Comparison of ENCODE assay signal across 27 cellular contexts in the genomic region with DNA sequence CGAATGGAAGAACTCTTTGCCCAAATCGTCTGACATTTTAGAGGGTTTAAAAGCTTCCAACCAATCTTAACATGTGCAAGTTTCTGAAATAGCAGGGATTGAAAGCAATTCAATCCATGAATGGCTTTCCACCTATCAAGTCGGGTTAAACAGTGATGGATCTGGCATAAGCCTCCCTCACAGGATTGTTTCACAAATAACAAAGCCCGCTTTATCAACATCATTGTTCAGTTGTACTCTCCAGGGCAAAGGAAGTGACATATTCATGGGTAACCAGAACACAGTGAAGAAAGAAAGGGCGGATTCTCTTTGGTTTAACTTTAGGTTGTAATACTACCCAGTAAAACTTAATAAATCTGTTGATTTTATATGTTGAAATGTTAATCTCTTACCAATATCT.
DNase-seq lines count a peak whose midpoint lies in the region; FAIRE-seq and TF ChIP-seq lines count a peak whose summit lies in the region.
"Had no signal": no experiment of that assay in that cellular context is flagged by ENCODE, and none has a peak within 500 bp of the region (broad histone marks: within the 10 kb centered on the region; RNA-seq: fewer than 3 reads in every experiment).

No MANE protein-coding gene starts in this region.

- no peak for TF ChIP-seq POLR2A in GM12891 (IDR thresholded peaks at IDR 0.05; ENCODE audit: low read depth, low read length)

- no peak overlapping the region for H3K27ac ChIP-seq in Karpas-422 (ENCODE audit: low read length)
- H3K27ac ChIP-seq: 22Rv1, SJCRH30 had no signal

- H3K4me2 ChIP-seq in Karpas-422 (ENCODE audit: low read depth, low read length, poor library complexity, severe bottlenecking): no peak overlapping the region

- H3K79me2 ChIP-seq in Karpas-422 (ENCODE audit: low read length): no peaks in the 10 kb centered on the region

- H3K4me1 ChIP-seq in Karpas-422 (ENCODE audit: low read length): no peaks in the 10 kb centered on the region
- H3K4me1 ChIP-seq: BE2C, HAP-1, SJCRH30 had no signal

- no peaks in the 10 kb centered on the region for H4K20me1 ChIP-seq in Karpas-422 (ENCODE audit: insufficient read depth, low read depth, low read length)

- no peak overlapping the region for H3K4me3 ChIP-seq in Karpas-422 (ENCODE audit: low read length)
- H3K4me3 ChIP-seq: HAP-1, SJCRH30 had no signal

- peaks cover 4% of the 10 kb centered on the region; the same call in 1 of the 2 replicates for H3K9me3 ChIP-seq in Karpas-422 (ENCODE audit: low read length)
- H3K9me3 ChIP-seq: BE2C, HAP-1, SJCRH30 had no signal

- H3K36me3 ChIP-seq in Karpas-422 (ENCODE audit: insufficient read depth, low read length): no peaks in the 10 kb centered on the region
- H3K36me3 ChIP-seq: BE2C, HAP-1, SJCRH30 had no signal

- no peak overlapping the region for H3K9ac ChIP-seq in Karpas-422 (ENCODE audit: low read length)

- FAIRE-seq in GM12891 (lab: Jason Lieb, UNC): no peak
- FAIRE-seq: GM12892, HepG2 had no signal

- H3K27me3 ChIP-seq in Karpas-422 (ENCODE audit: low read length): no peaks in the 10 kb centered on the region
- H3K27me3 ChIP-seq: BE2C, SJCRH30 had no signal

- no peaks in the 10 kb centered on the region for H3K9me2 ChIP-seq in Karpas-422 (replicated peaks; ENCODE audit: insufficient read depth, low read length)

- H2AFZ ChIP-seq in Karpas-422 (ENCODE audit: low read length): no peak overlapping the region

- DNase-seq in NCI-H748 (lab: John Stamatoyannopoulos, UW; ENCODE audit: unreplicated experiment) (peak; percentile 41), NCI-H748 treated with DMSO at 0.1 percent for 48 hours (lab: John Stamatoyannopoulos, UW) (no peak), inferior parietal cortex (ENCODE audit: extremely low spot score) (peak; percentile 57), putamen (ENCODE audit: low spot score) (peak; percentile 53), Karpas-422 (no peak), GM12891 (ENCODE audit: insufficient read length, low spot score) (no peak)
- no peak for DNase-seq in activated CD4-positive, alpha-beta T cell treated with anti-CD3 and anti-CD28 coated beads, Interleukin-2, amount 50 U/mL, for 1 hour
- DNase-seq in stimulated activated CD4-positive, alpha-beta T cell treated with anti-CD3 and anti-CD28 coated beads, Interleukin-4, amount 100 ng/mL, for 4 hours: no peak
- DNase-seq: BE2C; CD8-positive, alpha-beta memory T cell; DMS 273 treated with DMSO at 0.1 percent for 48 hours; DMS79 treated with DMSO at 0.1 percent for 48 hours; GF-D8; GOT3; HFFc6; MV-4-11; NCI-H1105; NCI-H1436 treated with DMSO at 0.1 percent for 48 hours; NCI-H187 treated with DMSO at 0.1 percent for 48 hours; NCI-H2171 treated with DMSO at 0.1 percent for 48 hours; NCI-H446; NCI-H524 treated with DMSO at 0.1 percent for 48 hours; SJCRH30 had no signal

TF ChIP-seq in GM12891, 5 proteins besides CTCF, POLR2A, EP300 and RAD21:
- TF ChIP-seq POLR2AphosphoS5 (IDR thresholded peaks at IDR 0.05; ENCODE audit: low read depth, low read length) (no peak), SPI1 (IDR thresholded peaks at IDR 0.05; ENCODE audit: low read depth, low read length) (no peak), POU2F2 (IDR thresholded peaks at IDR 0.05; ENCODE audit: low read depth, low read length) (no peak), PAX5 (IDR thresholded peaks at IDR 0.05; ENCODE audit: insufficient read depth, low read length, severe bottlenecking) (no peak)

Comparison
In these comparisons a context has a peak if more than half of its experiments do, and no peak if none do; other contexts are left out.
1. DNase-seq: peak in NCI-H748 (single experiment), inferior parietal cortex (single experiment) and putamen (single experiment); none in NCI-H748 treated with DMSO at 0.1 percent for 48 hours (single experiment), activated CD4-positive, alpha-beta T cell treated with anti-CD3 and anti-CD28 coated beads, Interleukin-2, amount 50 U/mL, for 1 hour (single experiment), stimulated activated CD4-positive, alpha-beta T cell treated with anti-CD3 and anti-CD28 coated beads, Interleukin-4, amount 100 ng/mL, for 4 hours (0 of 2), Karpas-422 (single experiment) and GM12891 (single experiment).